Comparison of ENCODE assay signal across 1 cellular context in the genomic region with DNA sequence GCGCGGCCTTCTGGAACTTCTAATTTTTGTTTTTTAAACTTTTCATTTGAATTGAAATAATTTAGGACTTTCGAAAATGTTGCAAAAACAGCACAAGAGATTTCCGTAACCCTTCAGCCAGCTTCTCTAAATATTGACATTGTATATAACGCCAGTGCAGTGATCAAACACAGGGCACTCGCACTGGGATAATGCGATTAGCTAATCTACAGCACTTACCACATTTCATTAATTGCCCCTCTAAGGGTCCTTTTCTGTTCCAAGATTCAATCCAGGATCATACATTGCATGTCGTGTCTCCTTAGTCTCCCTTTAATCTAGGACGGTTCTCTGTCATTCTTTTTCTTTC.
TF ChIP-seq lines count a peak whose summit lies in the region.

No MANE protein-coding gene starts in this region.

TF ChIP-seq in HepG2, 621 proteins besides CTCF, POLR2A, EP300 and RAD21 (continued from another document):
- TF ChIP-seq, protein P1, sequence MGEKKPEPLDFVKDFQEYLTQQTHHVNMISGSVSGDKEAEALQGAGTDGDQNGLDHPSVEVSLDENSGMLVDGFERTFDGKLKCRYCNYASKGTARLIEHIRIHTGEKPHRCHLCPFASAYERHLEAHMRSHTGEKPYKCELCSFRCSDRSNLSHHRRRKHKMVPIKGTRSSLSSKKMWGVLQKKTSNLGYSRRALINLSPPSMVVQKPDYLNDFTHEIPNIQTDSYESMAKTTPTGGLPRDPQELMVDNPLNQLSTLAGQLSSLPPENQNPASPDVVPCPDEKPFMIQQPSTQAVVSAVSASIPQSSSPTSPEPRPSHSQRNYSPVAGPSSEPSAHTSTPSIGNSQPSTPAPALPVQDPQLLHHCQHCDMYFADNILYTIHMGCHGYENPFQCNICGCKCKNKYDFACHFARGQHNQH (CRISPR knock-in tag; IDR thresholded peaks at IDR 0.05): no peak
- no peak for TF ChIP-seq RFXANK (CRISPR knock-in tag; IDR thresholded peaks at IDR 0.05)
- TF ChIP-seq, protein P2, sequence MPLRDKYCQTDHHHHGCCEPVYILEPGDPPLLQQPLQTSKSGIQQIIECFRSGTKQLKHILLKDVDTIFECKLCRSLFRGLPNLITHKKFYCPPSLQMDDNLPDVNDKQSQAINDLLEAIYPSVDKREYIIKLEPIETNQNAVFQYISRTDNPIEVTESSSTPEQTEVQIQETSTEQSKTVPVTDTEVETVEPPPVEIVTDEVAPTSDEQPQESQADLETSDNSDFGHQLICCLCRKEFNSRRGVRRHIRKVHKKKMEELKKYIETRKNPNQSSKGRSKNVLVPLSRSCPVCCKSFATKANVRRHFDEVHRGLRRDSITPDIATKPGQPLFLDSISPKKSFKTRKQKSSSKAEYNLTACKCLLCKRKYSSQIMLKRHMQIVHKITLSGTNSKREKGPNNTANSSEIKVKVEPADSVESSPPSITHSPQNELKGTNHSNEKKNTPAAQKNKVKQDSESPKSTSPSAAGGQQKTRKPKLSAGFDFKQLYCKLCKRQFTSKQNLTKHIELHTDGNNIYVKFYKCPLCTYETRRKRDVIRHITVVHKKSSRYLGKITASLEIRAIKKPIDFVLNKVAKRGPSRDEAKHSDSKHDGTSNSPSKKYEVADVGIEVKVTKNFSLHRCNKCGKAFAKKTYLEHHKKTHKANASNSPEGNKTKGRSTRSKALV (CRISPR knock-in tag; IDR thresholded peaks at IDR 0.05): no peak
- no peak for TF ChIP-seq SRSF4 (IDR thresholded peaks at IDR 0.05; ENCODE audit: low read depth, low read length, poor library complexity, severe bottlenecking)
- TF ChIP-seq MLLT10 (CRISPR knock-in tag; IDR thresholded peaks at IDR 0.05): no peak
- TF ChIP-seq THYN1 (CRISPR knock-in tag; IDR thresholded peaks at IDR 0.05; ENCODE audit: borderline replicate concordance, low read depth): 0 out of 2 replicates have a peak, but pooled peaks have one; percentile 57
- TF ChIP-seq, protein P3, sequence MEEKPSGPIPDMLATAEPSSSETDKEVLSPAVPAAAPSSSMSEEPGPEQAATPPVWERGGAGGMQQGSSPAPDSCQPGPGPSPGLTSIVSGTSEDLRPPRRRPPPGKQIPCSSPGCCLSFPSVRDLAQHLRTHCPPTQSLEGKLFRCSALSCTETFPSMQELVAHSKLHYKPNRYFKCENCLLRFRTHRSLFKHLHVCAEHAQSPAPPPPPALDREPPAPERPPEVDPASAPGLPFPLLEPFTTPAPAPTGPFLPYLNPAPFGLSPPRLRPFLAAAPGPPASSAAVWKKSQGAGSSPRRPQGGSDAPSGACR (CRISPR knock-in tag; IDR thresholded peaks at IDR 0.05): no peak
- TF ChIP-seq KDM5B (CRISPR knock-in tag; IDR thresholded peaks at IDR 0.05; ENCODE audit: borderline replicate concordance): no peak
- TF ChIP-seq RBFOX2 (IDR thresholded peaks at IDR 0.05; ENCODE audit: low read depth, low read length): no peak
- no peak for TF ChIP-seq DNMT3B (CRISPR knock-in tag; conservative IDR thresholded peaks at IDR 0.05)
- no peak for TF ChIP-seq ARNT (IDR thresholded peaks at IDR 0.05)
- TF ChIP-seq FOSL2 (CRISPR knock-in tag; IDR thresholded peaks at IDR 0.05): no peak
- TF ChIP-seq, protein P4, sequence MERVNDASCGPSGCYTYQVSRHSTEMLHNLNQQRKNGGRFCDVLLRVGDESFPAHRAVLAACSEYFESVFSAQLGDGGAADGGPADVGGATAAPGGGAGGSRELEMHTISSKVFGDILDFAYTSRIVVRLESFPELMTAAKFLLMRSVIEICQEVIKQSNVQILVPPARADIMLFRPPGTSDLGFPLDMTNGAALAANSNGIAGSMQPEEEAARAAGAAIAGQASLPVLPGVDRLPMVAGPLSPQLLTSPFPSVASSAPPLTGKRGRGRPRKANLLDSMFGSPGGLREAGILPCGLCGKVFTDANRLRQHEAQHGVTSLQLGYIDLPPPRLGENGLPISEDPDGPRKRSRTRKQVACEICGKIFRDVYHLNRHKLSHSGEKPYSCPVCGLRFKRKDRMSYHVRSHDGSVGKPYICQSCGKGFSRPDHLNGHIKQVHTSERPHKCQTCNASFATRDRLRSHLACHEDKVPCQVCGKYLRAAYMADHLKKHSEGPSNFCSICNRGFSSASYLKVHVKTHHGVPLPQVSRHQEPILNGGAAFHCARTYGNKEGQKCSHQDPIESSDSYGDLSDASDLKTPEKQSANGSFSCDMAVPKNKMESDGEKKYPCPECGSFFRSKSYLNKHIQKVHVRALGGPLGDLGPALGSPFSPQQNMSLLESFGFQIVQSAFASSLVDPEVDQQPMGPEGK (CRISPR knock-in tag; IDR thresholded peaks at IDR 0.05): no peak
- TF ChIP-seq MIER2 (CRISPR knock-in tag; IDR thresholded peaks at IDR 0.05): no peak
- no peak for TF ChIP-seq PRPF4 (IDR thresholded peaks at IDR 0.05; ENCODE audit: low read depth, low read length, poor library complexity, severe bottlenecking)
- TF ChIP-seq JARID2 (CRISPR knock-in tag; IDR thresholded peaks at IDR 0.05; ENCODE audit: insufficient replicate concordance): no peak
- TF ChIP-seq ZNF766 (CRISPR knock-in tag; IDR thresholded peaks at IDR 0.05; ENCODE audit: borderline replicate concordance): no peak
- TF ChIP-seq, protein P5, sequence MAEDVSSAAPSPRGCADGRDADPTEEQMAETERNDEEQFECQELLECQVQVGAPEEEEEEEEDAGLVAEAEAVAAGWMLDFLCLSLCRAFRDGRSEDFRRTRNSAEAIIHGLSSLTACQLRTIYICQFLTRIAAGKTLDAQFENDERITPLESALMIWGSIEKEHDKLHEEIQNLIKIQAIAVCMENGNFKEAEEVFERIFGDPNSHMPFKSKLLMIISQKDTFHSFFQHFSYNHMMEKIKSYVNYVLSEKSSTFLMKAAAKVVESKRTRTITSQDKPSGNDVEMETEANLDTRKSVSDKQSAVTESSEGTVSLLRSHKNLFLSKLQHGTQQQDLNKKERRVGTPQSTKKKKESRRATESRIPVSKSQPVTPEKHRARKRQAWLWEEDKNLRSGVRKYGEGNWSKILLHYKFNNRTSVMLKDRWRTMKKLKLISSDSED (CRISPR knock-in tag; IDR thresholded peaks at IDR 0.05): no peak
- no peak for TF ChIP-seq PCBP1 (IDR thresholded peaks at IDR 0.05; ENCODE audit: borderline replicate concordance, low read depth, low read length)
- TF ChIP-seq ZNF431 (CRISPR knock-in tag; IDR thresholded peaks at IDR 0.05; ENCODE audit: borderline replicate concordance, low read depth): no peak
- TF ChIP-seq ETV6 (CRISPR knock-in tag; conservative IDR thresholded peaks at IDR 0.05): no peak
- no peak for TF ChIP-seq MAFG (CRISPR knock-in tag; IDR thresholded peaks at IDR 0.05)
- TF ChIP-seq, protein P6, sequence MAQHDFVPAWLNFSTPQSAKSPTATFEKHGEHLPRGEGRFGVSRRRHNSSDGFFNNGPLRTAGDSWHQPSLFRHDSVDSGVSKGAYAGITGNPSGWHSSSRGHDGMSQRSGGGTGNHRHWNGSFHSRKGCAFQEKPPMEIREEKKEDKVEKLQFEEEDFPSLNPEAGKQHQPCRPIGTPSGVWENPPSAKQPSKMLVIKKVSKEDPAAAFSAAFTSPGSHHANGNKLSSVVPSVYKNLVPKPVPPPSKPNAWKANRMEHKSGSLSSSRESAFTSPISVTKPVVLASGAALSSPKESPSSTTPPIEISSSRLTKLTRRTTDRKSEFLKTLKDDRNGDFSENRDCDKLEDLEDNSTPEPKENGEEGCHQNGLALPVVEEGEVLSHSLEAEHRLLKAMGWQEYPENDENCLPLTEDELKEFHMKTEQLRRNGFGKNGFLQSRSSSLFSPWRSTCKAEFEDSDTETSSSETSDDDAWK (CRISPR knock-in tag; IDR thresholded peaks at IDR 0.05): no peak
- no peak for TF ChIP-seq ZNF629 (CRISPR knock-in tag; conservative IDR thresholded peaks at IDR 0.05)
- TF ChIP-seq, protein P7, sequence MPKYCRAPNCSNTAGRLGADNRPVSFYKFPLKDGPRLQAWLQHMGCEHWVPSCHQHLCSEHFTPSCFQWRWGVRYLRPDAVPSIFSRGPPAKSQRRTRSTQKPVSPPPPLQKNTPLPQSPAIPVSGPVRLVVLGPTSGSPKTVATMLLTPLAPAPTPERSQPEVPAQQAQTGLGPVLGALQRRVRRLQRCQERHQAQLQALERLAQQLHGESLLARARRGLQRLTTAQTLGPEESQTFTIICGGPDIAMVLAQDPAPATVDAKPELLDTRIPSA (CRISPR knock-in tag; IDR thresholded peaks at IDR 0.05; ENCODE audit: borderline replicate concordance): peak; percentile 70; the same call in 1 of the 2 replicates
- TF ChIP-seq, protein P8, sequence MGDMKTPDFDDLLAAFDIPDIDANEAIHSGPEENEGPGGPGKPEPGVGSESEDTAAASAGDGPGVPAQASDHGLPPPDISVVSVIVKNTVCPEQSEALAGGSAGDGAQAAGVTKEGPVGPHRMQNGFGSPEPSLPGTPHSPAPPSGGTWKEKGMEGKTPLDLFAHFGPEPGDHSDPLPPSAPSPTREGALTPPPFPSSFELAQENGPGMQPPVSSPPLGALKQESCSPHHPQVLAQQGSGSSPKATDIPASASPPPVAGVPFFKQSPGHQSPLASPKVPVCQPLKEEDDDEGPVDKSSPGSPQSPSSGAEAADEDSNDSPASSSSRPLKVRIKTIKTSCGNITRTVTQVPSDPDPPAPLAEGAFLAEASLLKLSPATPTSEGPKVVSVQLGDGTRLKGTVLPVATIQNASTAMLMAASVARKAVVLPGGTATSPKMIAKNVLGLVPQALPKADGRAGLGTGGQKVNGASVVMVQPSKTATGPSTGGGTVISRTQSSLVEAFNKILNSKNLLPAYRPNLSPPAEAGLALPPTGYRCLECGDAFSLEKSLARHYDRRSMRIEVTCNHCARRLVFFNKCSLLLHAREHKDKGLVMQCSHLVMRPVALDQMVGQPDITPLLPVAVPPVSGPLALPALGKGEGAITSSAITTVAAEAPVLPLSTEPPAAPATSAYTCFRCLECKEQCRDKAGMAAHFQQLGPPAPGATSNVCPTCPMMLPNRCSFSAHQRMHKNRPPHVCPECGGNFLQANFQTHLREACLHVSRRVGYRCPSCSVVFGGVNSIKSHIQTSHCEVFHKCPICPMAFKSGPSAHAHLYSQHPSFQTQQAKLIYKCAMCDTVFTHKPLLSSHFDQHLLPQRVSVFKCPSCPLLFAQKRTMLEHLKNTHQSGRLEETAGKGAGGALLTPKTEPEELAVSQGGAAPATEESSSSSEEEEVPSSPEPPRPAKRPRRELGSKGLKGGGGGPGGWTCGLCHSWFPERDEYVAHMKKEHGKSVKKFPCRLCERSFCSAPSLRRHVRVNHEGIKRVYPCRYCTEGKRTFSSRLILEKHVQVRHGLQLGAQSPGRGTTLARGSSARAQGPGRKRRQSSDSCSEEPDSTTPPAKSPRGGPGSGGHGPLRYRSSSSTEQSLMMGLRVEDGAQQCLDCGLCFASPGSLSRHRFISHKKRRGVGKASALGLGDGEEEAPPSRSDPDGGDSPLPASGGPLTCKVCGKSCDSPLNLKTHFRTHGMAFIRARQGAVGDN (CRISPR knock-in tag; IDR thresholded peaks at IDR 0.05): no peak
- TF ChIP-seq, protein P9, sequence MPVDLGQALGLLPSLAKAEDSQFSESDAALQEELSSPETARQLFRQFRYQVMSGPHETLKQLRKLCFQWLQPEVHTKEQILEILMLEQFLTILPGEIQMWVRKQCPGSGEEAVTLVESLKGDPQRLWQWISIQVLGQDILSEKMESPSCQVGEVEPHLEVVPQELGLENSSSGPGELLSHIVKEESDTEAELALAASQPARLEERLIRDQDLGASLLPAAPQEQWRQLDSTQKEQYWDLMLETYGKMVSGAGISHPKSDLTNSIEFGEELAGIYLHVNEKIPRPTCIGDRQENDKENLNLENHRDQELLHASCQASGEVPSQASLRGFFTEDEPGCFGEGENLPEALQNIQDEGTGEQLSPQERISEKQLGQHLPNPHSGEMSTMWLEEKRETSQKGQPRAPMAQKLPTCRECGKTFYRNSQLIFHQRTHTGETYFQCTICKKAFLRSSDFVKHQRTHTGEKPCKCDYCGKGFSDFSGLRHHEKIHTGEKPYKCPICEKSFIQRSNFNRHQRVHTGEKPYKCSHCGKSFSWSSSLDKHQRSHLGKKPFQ (CRISPR knock-in tag; IDR thresholded peaks at IDR 0.05; ENCODE audit: insufficient replicate concordance): peak; percentile 12
